ENCODE assay signal across 4 cellular contexts in the genomic region with DNA sequence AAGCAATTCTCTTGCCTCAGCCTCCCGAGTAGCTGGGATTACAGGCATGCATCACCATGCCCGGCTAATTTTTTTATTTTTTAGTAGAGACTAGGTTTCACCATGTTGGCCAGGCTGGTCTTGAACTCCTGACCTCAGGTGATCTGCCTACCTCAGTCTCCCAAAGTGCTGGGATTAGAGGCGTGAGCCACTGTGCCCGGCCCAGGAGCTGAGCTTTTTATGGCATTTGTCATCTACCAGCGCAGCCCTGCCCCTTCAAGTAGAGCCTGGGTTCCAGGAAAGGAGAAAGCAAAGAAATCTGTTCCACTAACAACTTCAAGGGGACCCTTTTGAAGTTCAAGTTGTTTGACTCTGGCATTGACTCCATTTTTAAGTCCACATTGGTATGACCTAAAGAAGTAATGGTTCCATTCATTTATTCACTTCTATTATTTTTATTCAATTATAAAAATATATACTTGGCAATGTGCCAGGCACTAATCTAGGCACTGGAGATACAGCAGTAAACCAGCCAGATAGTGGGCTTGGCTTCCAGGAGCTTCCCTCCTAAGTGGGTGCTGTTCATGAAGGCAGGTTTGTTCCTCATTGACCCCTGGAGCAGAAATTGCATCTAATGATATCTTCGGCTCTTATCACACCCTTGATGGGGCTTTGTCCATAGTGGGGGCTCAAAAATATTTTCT.
A peak's percentile ranks its signal among the peaks of the same experiment; 100 is the strongest.
TF ChIP-seq lines count a peak whose summit lies in the region.

No MANE protein-coding gene starts in this region.

TF ChIP-seq in SK-N-SH, 30 proteins besides CTCF, POLR2A, EP300 and RAD21:
- TF ChIP-seq, protein P1, sequence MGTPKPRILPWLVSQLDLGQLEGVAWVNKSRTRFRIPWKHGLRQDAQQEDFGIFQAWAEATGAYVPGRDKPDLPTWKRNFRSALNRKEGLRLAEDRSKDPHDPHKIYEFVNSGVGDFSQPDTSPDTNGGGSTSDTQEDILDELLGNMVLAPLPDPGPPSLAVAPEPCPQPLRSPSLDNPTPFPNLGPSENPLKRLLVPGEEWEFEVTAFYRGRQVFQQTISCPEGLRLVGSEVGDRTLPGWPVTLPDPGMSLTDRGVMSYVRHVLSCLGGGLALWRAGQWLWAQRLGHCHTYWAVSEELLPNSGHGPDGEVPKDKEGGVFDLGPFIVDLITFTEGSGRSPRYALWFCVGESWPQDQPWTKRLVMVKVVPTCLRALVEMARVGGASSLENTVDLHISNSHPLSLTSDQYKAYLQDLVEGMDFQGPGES (IDR thresholded peaks at IDR 0.05; ENCODE audit: low read depth, low read length) = no peak
- TF ChIP-seq NRF1 (IDR thresholded peaks at IDR 0.05; ENCODE audit: low read depth, low read length) (no peak), GABPA (IDR thresholded peaks at IDR 0.05; ENCODE audit: low read depth) (no peak), NFIC (IDR thresholded peaks at IDR 0.05; ENCODE audit: borderline replicate concordance) (peak; percentile 51; the same call in 1 of the 2 replicates)

TF ChIP-seq in SK-N-SH treated with all-trans-retinoic acid at 6 μM for 48 hours, 23 proteins besides CTCF, POLR2A, EP300 and RAD21:
- TF ChIP-seq ISL1 (CRISPR knock-in tag; IDR thresholded peaks at IDR 0.05) (no peak), TCF4 (CRISPR knock-in tag; IDR thresholded peaks at IDR 0.05; ENCODE audit: borderline replicate concordance) (no peak)
- TF ChIP-seq, protein P2, sequence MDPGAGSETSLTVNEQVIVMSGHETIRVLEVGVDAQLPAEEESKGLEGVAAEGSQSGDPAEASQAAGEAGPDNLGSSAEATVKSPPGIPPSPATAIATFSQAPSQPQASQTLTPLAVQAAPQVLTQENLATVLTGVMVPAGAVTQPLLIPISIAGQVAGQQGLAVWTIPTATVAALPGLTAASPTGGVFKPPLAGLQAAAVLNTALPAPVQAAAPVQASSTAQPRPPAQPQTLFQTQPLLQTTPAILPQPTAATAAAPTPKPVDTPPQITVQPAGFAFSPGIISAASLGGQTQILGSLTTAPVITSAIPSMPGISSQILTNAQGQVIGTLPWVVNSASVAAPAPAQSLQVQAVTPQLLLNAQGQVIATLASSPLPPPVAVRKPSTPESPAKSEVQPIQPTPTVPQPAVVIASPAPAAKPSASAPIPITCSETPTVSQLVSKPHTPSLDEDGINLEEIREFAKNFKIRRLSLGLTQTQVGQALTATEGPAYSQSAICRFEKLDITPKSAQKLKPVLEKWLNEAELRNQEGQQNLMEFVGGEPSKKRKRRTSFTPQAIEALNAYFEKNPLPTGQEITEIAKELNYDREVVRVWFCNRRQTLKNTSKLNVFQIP (CRISPR knock-in tag; IDR thresholded peaks at IDR 0.05; ENCODE audit: borderline replicate concordance, low read depth) = no peak

TF ChIP-seq in GM12878, 131 proteins besides CTCF, POLR2A, EP300 and RAD21:
- TF ChIP-seq, protein P3, sequence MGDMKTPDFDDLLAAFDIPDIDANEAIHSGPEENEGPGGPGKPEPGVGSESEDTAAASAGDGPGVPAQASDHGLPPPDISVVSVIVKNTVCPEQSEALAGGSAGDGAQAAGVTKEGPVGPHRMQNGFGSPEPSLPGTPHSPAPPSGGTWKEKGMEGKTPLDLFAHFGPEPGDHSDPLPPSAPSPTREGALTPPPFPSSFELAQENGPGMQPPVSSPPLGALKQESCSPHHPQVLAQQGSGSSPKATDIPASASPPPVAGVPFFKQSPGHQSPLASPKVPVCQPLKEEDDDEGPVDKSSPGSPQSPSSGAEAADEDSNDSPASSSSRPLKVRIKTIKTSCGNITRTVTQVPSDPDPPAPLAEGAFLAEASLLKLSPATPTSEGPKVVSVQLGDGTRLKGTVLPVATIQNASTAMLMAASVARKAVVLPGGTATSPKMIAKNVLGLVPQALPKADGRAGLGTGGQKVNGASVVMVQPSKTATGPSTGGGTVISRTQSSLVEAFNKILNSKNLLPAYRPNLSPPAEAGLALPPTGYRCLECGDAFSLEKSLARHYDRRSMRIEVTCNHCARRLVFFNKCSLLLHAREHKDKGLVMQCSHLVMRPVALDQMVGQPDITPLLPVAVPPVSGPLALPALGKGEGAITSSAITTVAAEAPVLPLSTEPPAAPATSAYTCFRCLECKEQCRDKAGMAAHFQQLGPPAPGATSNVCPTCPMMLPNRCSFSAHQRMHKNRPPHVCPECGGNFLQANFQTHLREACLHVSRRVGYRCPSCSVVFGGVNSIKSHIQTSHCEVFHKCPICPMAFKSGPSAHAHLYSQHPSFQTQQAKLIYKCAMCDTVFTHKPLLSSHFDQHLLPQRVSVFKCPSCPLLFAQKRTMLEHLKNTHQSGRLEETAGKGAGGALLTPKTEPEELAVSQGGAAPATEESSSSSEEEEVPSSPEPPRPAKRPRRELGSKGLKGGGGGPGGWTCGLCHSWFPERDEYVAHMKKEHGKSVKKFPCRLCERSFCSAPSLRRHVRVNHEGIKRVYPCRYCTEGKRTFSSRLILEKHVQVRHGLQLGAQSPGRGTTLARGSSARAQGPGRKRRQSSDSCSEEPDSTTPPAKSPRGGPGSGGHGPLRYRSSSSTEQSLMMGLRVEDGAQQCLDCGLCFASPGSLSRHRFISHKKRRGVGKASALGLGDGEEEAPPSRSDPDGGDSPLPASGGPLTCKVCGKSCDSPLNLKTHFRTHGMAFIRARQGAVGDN (IDR thresholded peaks at IDR 0.05) = no peak
- no peak for TF ChIP-seq TCF12 (IDR thresholded peaks at IDR 0.05; ENCODE audit: low read depth, low read length)
- no peak for TF ChIP-seq HCFC1 (IDR thresholded peaks at IDR 0.05; ENCODE audit: low read length)
- TF ChIP-seq SMAD1 (IDR thresholded peaks at IDR 0.05; ENCODE audit: low read depth, partially characterized antibody) = peak; percentile 50

TF ChIP-seq in HepG2, 621 proteins besides CTCF, POLR2A, EP300 and RAD21:
- TF ChIP-seq ZNF335 (CRISPR knock-in tag; IDR thresholded peaks at IDR 0.05) = no peak
- no peak for TF ChIP-seq ZNF253 (CRISPR knock-in tag; IDR thresholded peaks at IDR 0.05; ENCODE audit: borderline replicate concordance)
- TF ChIP-seq, protein P4, sequence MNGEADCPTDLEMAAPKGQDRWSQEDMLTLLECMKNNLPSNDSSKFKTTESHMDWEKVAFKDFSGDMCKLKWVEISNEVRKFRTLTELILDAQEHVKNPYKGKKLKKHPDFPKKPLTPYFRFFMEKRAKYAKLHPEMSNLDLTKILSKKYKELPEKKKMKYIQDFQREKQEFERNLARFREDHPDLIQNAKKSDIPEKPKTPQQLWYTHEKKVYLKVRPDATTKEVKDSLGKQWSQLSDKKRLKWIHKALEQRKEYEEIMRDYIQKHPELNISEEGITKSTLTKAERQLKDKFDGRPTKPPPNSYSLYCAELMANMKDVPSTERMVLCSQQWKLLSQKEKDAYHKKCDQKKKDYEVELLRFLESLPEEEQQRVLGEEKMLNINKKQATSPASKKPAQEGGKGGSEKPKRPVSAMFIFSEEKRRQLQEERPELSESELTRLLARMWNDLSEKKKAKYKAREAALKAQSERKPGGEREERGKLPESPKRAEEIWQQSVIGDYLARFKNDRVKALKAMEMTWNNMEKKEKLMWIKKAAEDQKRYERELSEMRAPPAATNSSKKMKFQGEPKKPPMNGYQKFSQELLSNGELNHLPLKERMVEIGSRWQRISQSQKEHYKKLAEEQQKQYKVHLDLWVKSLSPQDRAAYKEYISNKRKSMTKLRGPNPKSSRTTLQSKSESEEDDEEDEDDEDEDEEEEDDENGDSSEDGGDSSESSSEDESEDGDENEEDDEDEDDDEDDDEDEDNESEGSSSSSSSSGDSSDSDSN (CRISPR knock-in tag; IDR thresholded peaks at IDR 0.05) = no peak
- TF ChIP-seq SOX13 (IDR thresholded peaks at IDR 0.05) = no peak
- TF ChIP-seq SOX13 (CRISPR knock-in tag; conservative IDR thresholded peaks at IDR 0.05 in 1 of 2, IDR thresholded peaks at IDR 0.05 in 1 of 2) = no peak
- TF ChIP-seq NFE2L2 (IDR thresholded peaks at IDR 0.05; ENCODE audit: low read length) = no peak
- TF ChIP-seq AHR (CRISPR knock-in tag; IDR thresholded peaks at IDR 0.05) = no peak
- TF ChIP-seq, protein P5, sequence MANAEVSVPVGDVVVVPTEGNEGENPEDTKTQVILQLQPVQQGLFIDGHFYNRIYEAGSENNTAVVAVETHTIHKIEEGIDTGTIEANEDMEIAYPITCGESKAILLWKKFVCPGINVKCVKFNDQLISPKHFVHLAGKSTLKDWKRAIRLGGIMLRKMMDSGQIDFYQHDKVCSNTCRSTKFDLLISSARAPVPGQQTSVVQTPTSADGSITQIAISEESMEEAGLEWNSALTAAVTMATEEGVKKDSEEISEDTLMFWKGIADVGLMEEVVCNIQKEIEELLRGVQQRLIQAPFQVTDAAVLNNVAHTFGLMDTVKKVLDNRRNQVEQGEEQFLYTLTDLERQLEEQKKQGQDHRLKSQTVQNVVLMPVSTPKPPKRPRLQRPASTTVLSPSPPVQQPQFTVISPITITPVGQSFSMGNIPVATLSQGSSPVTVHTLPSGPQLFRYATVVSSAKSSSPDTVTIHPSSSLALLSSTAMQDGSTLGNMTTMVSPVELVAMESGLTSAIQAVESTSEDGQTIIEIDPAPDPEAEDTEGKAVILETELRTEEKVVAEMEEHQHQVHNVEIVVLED (CRISPR knock-in tag; IDR thresholded peaks at IDR 0.05; ENCODE audit: borderline replicate concordance) = no peak
- TF ChIP-seq LCORL (IDR thresholded peaks at IDR 0.05) = peak; percentile 96
- TF ChIP-seq LCORL (CRISPR knock-in tag; IDR thresholded peaks at IDR 0.05) = no peak
